In the genomic region with DNA sequence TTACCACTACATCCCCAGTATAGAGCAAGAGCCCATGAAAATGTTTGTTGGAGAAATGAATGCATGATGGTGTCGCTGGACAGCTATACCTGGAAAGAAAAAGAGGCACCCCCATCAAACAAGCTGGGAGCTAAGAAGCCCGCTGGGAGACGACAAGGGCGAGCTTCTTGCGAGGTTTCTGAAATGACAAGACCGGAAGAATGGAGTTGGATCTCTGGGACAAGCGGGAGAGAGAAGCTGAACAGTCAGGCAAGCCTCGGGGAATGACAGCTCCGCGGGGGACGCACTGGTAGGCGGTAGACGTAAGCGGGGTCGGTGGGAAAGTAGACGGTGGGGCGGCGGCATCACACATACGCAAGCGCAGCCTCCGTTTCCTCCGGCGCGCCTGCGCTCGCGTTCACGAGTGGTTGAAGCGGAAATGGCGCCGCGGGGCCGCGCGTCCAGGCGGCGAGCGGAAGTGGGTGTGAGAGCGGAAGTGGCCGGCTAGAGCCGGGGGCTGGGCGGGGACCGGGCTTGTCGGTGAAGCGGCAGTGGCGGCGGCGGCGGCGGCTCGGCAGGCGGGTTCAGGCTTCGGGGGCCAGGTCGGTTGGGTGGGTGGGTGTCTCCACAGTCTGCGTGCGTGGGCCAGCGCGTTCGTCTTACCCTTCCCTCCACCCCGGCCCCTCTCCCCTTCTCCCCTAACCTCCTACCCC, we compare ENCODE assay signal across 1 cellular context.
TF ChIP-seq lines count a peak whose summit lies in the region.

Gene ARPC2 (plus strand): TSS at position 516 of the 692 bp plus-strand sequence. CDS start 282 bp downstream, outside the sequence.

TF ChIP-seq in WTC11, 78 proteins besides CTCF, POLR2A, EP300 and RAD21 (continued from another document and continues in another):
- TF ChIP-seq, protein P1, sequence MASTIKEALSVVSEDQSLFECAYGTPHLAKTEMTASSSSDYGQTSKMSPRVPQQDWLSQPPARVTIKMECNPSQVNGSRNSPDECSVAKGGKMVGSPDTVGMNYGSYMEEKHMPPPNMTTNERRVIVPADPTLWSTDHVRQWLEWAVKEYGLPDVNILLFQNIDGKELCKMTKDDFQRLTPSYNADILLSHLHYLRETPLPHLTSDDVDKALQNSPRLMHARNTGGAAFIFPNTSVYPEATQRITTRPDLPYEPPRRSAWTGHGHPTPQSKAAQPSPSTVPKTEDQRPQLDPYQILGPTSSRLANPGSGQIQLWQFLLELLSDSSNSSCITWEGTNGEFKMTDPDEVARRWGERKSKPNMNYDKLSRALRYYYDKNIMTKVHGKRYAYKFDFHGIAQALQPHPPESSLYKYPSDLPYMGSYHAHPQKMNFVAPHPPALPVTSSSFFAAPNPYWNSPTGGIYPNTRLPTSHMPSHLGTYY (CRISPR knock-in tag; IDR thresholded peaks at IDR 0.05) = 0 out of 2 replicates have a peak, but pooled peaks have one; percentile 71
- TF ChIP-seq NR3C1 (CRISPR knock-in tag; conservative IDR thresholded peaks at IDR 0.05; ENCODE audit: low read depth) = no peak
- TF ChIP-seq CREM (CRISPR knock-in tag; IDR thresholded peaks at IDR 0.05) = no peak
- TF ChIP-seq RELA (CRISPR knock-in tag; IDR thresholded peaks at IDR 0.05; ENCODE audit: borderline replicate concordance) = no peak
- TF ChIP-seq TEAD1 (CRISPR knock-in tag; IDR thresholded peaks at IDR 0.05) = no peak
- TF ChIP-seq TEAD4 (CRISPR knock-in tag; IDR thresholded peaks at IDR 0.05) = no peak
- TF ChIP-seq ZNF219 (CRISPR knock-in tag; IDR thresholded peaks at IDR 0.05; ENCODE audit: borderline replicate concordance) = peak; percentile 70; the same call in 1 of the 2 replicates
- no peak for TF ChIP-seq IRF1 (CRISPR knock-in tag; IDR thresholded peaks at IDR 0.05)
- TF ChIP-seq E2F1 (CRISPR knock-in tag; IDR thresholded peaks at IDR 0.05) = peak; percentile 53; the same call in 1 of the 2 replicates
- TF ChIP-seq CREB1 (CRISPR knock-in tag; IDR thresholded peaks at IDR 0.05) = no peak
- no peak for TF ChIP-seq KAT7 (CRISPR knock-in tag; IDR thresholded peaks at IDR 0.05; ENCODE audit: borderline replicate concordance)
- TF ChIP-seq, protein P2, sequence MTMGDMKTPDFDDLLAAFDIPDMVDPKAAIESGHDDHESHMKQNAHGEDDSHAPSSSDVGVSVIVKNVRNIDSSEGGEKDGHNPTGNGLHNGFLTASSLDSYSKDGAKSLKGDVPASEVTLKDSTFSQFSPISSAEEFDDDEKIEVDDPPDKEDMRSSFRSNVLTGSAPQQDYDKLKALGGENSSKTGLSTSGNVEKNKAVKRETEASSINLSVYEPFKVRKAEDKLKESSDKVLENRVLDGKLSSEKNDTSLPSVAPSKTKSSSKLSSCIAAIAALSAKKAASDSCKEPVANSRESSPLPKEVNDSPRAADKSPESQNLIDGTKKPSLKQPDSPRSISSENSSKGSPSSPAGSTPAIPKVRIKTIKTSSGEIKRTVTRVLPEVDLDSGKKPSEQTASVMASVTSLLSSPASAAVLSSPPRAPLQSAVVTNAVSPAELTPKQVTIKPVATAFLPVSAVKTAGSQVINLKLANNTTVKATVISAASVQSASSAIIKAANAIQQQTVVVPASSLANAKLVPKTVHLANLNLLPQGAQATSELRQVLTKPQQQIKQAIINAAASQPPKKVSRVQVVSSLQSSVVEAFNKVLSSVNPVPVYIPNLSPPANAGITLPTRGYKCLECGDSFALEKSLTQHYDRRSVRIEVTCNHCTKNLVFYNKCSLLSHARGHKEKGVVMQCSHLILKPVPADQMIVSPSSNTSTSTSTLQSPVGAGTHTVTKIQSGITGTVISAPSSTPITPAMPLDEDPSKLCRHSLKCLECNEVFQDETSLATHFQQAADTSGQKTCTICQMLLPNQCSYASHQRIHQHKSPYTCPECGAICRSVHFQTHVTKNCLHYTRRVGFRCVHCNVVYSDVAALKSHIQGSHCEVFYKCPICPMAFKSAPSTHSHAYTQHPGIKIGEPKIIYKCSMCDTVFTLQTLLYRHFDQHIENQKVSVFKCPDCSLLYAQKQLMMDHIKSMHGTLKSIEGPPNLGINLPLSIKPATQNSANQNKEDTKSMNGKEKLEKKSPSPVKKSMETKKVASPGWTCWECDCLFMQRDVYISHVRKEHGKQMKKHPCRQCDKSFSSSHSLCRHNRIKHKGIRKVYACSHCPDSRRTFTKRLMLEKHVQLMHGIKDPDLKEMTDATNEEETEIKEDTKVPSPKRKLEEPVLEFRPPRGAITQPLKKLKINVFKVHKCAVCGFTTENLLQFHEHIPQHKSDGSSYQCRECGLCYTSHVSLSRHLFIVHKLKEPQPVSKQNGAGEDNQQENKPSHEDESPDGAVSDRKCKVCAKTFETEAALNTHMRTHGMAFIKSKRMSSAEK (CRISPR knock-in tag; IDR thresholded peaks at IDR 0.05; ENCODE audit: borderline replicate concordance) = no peak
- TF ChIP-seq EMX1 (CRISPR knock-in tag; IDR thresholded peaks at IDR 0.05) = peak; percentile 59; the same call in 1 of the 2 replicates
- TF ChIP-seq ZNF138 (CRISPR knock-in tag; conservative IDR thresholded peaks at IDR 0.05) = no peak
- 0 out of 2 replicates have a peak, but pooled peaks have one; percentile 15 for TF ChIP-seq ZSCAN18 (CRISPR knock-in tag; IDR thresholded peaks at IDR 0.05)
- peak; percentile 69; the same call in 1 of the 2 replicates for TF ChIP-seq FOXP4 (CRISPR knock-in tag; IDR thresholded peaks at IDR 0.05)
- TF ChIP-seq MAX (CRISPR knock-in tag; IDR thresholded peaks at IDR 0.05) = peak; percentile 60
- TF ChIP-seq, protein P3, sequence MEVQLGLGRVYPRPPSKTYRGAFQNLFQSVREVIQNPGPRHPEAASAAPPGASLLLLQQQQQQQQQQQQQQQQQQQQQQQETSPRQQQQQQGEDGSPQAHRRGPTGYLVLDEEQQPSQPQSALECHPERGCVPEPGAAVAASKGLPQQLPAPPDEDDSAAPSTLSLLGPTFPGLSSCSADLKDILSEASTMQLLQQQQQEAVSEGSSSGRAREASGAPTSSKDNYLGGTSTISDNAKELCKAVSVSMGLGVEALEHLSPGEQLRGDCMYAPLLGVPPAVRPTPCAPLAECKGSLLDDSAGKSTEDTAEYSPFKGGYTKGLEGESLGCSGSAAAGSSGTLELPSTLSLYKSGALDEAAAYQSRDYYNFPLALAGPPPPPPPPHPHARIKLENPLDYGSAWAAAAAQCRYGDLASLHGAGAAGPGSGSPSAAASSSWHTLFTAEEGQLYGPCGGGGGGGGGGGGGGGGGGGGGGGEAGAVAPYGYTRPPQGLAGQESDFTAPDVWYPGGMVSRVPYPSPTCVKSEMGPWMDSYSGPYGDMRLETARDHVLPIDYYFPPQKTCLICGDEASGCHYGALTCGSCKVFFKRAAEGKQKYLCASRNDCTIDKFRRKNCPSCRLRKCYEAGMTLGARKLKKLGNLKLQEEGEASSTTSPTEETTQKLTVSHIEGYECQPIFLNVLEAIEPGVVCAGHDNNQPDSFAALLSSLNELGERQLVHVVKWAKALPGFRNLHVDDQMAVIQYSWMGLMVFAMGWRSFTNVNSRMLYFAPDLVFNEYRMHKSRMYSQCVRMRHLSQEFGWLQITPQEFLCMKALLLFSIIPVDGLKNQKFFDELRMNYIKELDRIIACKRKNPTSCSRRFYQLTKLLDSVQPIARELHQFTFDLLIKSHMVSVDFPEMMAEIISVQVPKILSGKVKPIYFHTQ (CRISPR knock-in tag; IDR thresholded peaks at IDR 0.05) = no peak
- 0 out of 2 replicates have a peak, but pooled peaks have one; percentile 14 for TF ChIP-seq FOXK1 (CRISPR knock-in tag; IDR thresholded peaks at IDR 0.05)
- no peak for TF ChIP-seq ZNF396 (CRISPR knock-in tag; IDR thresholded peaks at IDR 0.05; ENCODE audit: borderline replicate concordance)
- TF ChIP-seq ATF3 (CRISPR knock-in tag; conservative IDR thresholded peaks at IDR 0.05) = no peak
- TF ChIP-seq ARID4B (CRISPR knock-in tag; IDR thresholded peaks at IDR 0.05; ENCODE audit: borderline replicate concordance) = 0 out of 2 replicates have a peak, but pooled peaks have one; percentile 26
- TF ChIP-seq FOXJ3 (CRISPR knock-in tag; IDR thresholded peaks at IDR 0.05; ENCODE audit: borderline replicate concordance) = no peak
- no peak for TF ChIP-seq NFATC4 (CRISPR knock-in tag; IDR thresholded peaks at IDR 0.05)
- TF ChIP-seq ESRRA (CRISPR knock-in tag; IDR thresholded peaks at IDR 0.05; ENCODE audit: borderline replicate concordance) = no peak
